ENCODE assay signal across 1 cellular context in the genomic region with DNA sequence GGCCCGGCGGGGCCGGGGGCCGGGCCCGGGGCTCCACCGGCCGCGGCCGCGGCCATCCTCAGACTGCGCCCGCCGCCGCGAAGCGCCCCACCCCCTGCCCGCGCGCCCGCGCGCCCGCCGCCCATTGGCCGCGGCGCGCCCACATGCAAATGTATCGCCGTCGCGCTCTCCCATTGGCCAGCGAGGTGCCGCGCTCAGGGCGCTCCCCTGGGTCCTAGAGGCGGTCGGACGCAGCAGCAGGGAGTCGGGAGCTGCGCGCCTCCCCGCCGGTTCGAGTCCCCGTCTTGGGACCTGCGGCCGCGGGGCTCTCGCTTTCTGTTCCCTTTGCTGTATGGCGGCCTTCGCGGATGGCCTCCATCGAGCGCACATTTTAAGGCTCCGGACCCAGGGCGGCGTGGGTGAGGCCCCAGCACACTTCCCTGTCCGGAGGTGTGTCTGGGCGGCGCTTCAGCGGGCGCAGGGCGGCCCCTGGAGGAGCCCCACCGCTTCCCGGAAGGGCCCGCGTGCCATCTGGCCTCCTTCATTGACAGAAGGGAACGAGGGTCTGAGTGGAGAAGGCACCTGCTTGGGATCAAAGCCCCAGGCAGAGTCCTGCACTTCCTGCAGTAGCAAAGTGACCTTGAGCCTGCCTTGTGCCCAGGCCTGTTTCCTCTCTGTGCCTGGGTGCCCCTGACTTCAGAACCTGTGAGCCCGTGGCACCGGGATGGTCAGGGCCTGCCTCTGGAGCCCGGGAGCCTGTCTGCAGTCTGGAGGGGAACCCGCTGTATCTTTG.
TF ChIP-seq lines count a peak whose summit lies in the region.

A gene with protein sequence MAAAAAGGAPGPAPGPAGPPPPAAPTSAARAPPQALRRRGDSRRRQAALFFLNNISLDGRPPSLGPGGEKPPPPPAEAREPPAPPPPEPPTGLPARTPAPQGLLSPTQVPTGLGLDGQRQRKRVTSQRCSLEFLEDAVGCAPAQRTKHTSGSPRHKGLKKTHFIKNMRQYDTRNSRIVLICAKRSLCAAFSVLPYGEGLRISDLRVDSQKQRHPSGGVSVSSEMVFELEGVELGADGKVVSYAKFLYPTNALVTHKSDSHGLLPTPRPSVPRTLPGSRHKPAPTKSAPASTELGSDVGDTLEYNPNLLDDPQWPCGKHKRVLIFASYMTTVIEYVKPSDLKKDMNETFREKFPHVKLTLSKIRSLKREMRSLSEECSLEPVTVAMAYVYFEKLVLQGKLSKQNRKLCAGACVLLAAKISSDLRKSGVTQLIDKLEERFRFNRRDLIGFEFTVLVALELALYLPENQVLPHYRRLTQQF (minus strand): TSS at position 65 of the 772 bp plus-strand sequence. CDS start 9 bp downstream, at position 56.

TF ChIP-seq in K562, 482 proteins besides CTCF, POLR2A, EP300 and RAD21 (continued from another document and continues in another):
- TF ChIP-seq TAF7 (tag; IDR thresholded peaks at IDR 0.05) (0 out of 2 replicates have a peak, but pooled peaks have one; percentile 37), KDM2B (CRISPR knock-in tag; IDR thresholded peaks at IDR 0.05) (peak; percentile 83; the same call in 1 of the 2 replicates), COPS2 (conservative IDR thresholded peaks at IDR 0.05) (no peak), ZNF75A (CRISPR knock-in tag; IDR thresholded peaks at IDR 0.05) (no peak), MECOM (CRISPR knock-in tag; IDR thresholded peaks at IDR 0.05) (no peak), SP2 (IDR thresholded peaks at IDR 0.05; ENCODE audit: extremely low read depth, low read depth, low read length, poor library complexity, severe bottlenecking) (peak; percentile 5), CBFA2T3 (IDR thresholded peaks at IDR 0.05) (no peak), MAFK (IDR thresholded peaks at IDR 0.05; ENCODE audit: low read length) (no peak), PYGO2 (tag; IDR thresholded peaks at IDR 0.05) (no peak), KHSRP (IDR thresholded peaks at IDR 0.05) (no peak), ELF1 (tag; IDR thresholded peaks at IDR 0.05) (peak; percentile 93), ZNF316 (IDR thresholded peaks at IDR 0.05) (no peak), IFI16 (CRISPR knock-in tag; IDR thresholded peaks at IDR 0.05) (no peak), CHD4 (IDR thresholded peaks at IDR 0.05; ENCODE audit: insufficient read depth, insufficient replicate concordance, low read depth, low read length, poor library complexity, severe bottlenecking) (no peak), GABPA (tag; conservative IDR thresholded peaks at IDR 0.05; ENCODE audit: low read depth) (peak; percentile 73), ZNF146 (CRISPR knock-in tag; IDR thresholded peaks at IDR 0.05; ENCODE audit: unreplicated experiment) (no peak), NR1H2 (CRISPR knock-in tag; IDR thresholded peaks at IDR 0.05) (no peak), ZNF583 (CRISPR knock-in tag; IDR thresholded peaks at IDR 0.05) (0 out of 2 replicates have a peak, but pooled peaks have one; percentile 9), ERF (CRISPR knock-in tag; IDR thresholded peaks at IDR 0.05) (peak; percentile 67; the same call in 1 of the 2 replicates), PCBP1 (IDR thresholded peaks at IDR 0.05; ENCODE audit: low read depth, low read length, poor library complexity, severe bottlenecking) (peak; percentile 79), ZNF644 (tag; IDR thresholded peaks at IDR 0.05; ENCODE audit: low read depth) (no peak), PTTG1 (tag; IDR thresholded peaks at IDR 0.05; ENCODE audit: low read depth) (no peak), DMBX1 (CRISPR knock-in tag; IDR thresholded peaks at IDR 0.05; ENCODE audit: borderline replicate concordance) (0 out of 2 replicates have a peak, but pooled peaks have one; percentile 17), PHB (CRISPR knock-in tag; IDR thresholded peaks at IDR 0.05) (0 out of 2 replicates have a peak, but pooled peaks have one; percentile 63), MCM3 (IDR thresholded peaks at IDR 0.05) (no peak), GATAD2A (IDR thresholded peaks at IDR 0.05) (no peak), FOXJ2 (tag; IDR thresholded peaks at IDR 0.05) (no peak), SMARCE1 (IDR thresholded peaks at IDR 0.05) (peak; percentile 75), BDP1 (IDR thresholded peaks at IDR 0.05; ENCODE audit: insufficient read depth, insufficient read length) (no peak), RFX5 (IDR thresholded peaks at IDR 0.05; ENCODE audit: low read depth, low read length) (no peak), ZFX (CRISPR knock-in tag; IDR thresholded peaks at IDR 0.05) (peak; percentile 63), MTA3 (IDR thresholded peaks at IDR 0.05; ENCODE audit: borderline replicate concordance) (peak; percentile 95; the same call in 1 of the 2 replicates), GTF2A2 (tag; IDR thresholded peaks at IDR 0.05) (no peak)
- TF ChIP-seq, protein P1, sequence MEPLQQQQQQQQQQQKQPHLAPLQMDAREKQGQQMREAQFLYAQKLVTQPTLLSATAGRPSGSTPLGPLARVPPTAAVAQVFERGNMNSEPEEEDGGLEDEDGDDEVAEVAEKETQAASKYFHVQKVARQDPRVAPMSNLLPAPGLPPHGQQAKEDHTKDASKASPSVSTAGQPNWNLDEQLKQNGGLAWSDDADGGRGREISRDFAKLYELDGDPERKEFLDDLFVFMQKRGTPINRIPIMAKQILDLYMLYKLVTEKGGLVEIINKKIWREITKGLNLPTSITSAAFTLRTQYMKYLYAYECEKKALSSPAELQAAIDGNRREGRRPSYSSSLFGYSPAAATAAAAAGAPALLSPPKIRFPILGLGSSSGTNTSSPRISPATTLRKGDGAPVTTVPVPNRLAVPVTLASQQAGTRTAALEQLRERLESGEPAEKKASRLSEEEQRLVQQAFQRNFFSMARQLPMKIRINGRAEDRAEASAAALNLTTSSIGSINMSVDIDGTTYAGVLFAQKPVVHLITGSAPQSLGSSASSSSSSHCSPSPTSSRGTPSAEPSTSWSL (CRISPR knock-in tag; IDR thresholded peaks at IDR 0.05; ENCODE audit: borderline replicate concordance) = no peak
- TF ChIP-seq, protein P2, sequence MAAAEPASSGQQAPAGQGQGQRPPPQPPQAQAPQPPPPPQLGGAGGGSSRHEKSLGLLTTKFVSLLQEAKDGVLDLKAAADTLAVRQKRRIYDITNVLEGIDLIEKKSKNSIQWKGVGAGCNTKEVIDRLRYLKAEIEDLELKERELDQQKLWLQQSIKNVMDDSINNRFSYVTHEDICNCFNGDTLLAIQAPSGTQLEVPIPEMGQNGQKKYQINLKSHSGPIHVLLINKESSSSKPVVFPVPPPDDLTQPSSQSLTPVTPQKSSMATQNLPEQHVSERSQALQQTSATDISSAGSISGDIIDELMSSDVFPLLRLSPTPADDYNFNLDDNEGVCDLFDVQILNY (CRISPR knock-in tag; IDR thresholded peaks at IDR 0.05) = no peak
- TF ChIP-seq, protein P3, sequence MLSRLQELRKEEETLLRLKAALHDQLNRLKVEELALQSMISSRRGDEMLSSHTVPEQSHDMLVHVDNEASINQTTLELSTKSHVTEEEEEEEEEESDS (CRISPR knock-in tag; IDR thresholded peaks at IDR 0.05) = no peak
- TF ChIP-seq, protein P4, sequence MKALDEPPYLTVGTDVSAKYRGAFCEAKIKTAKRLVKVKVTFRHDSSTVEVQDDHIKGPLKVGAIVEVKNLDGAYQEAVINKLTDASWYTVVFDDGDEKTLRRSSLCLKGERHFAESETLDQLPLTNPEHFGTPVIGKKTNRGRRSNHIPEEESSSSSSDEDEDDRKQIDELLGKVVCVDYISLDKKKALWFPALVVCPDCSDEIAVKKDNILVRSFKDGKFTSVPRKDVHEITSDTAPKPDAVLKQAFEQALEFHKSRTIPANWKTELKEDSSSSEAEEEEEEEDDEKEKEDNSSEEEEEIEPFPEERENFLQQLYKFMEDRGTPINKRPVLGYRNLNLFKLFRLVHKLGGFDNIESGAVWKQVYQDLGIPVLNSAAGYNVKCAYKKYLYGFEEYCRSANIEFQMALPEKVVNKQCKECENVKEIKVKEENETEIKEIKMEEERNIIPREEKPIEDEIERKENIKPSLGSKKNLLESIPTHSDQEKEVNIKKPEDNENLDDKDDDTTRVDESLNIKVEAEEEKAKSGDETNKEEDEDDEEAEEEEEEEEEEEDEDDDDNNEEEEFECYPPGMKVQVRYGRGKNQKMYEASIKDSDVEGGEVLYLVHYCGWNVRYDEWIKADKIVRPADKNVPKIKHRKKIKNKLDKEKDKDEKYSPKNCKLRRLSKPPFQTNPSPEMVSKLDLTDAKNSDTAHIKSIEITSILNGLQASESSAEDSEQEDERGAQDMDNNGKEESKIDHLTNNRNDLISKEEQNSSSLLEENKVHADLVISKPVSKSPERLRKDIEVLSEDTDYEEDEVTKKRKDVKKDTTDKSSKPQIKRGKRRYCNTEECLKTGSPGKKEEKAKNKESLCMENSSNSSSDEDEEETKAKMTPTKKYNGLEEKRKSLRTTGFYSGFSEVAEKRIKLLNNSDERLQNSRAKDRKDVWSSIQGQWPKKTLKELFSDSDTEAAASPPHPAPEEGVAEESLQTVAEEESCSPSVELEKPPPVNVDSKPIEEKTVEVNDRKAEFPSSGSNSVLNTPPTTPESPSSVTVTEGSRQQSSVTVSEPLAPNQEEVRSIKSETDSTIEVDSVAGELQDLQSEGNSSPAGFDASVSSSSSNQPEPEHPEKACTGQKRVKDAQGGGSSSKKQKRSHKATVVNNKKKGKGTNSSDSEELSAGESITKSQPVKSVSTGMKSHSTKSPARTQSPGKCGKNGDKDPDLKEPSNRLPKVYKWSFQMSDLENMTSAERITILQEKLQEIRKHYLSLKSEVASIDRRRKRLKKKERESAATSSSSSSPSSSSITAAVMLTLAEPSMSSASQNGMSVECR (CRISPR knock-in tag; IDR thresholded peaks at IDR 0.05) = peak; percentile 86
- TF ChIP-seq, protein P5, sequence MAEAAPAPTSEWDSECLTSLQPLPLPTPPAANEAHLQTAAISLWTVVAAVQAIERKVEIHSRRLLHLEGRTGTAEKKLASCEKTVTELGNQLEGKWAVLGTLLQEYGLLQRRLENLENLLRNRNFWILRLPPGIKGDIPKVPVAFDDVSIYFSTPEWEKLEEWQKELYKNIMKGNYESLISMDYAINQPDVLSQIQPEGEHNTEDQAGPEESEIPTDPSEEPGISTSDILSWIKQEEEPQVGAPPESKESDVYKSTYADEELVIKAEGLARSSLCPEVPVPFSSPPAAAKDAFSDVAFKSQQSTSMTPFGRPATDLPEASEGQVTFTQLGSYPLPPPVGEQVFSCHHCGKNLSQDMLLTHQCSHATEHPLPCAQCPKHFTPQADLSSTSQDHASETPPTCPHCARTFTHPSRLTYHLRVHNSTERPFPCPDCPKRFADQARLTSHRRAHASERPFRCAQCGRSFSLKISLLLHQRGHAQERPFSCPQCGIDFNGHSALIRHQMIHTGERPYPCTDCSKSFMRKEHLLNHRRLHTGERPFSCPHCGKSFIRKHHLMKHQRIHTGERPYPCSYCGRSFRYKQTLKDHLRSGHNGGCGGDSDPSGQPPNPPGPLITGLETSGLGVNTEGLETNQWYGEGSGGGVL (CRISPR knock-in tag; IDR thresholded peaks at IDR 0.05) = no peak
- TF ChIP-seq, protein P6, sequence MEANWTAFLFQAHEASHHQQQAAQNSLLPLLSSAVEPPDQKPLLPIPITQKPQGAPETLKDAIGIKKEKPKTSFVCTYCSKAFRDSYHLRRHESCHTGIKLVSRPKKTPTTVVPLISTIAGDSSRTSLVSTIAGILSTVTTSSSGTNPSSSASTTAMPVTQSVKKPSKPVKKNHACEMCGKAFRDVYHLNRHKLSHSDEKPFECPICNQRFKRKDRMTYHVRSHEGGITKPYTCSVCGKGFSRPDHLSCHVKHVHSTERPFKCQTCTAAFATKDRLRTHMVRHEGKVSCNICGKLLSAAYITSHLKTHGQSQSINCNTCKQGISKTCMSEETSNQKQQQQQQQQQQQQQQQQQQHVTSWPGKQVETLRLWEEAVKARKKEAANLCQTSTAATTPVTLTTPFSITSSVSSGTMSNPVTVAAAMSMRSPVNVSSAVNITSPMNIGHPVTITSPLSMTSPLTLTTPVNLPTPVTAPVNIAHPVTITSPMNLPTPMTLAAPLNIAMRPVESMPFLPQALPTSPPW (CRISPR knock-in tag; IDR thresholded peaks at IDR 0.05) = peak; percentile 83
- TF ChIP-seq, protein P7, sequence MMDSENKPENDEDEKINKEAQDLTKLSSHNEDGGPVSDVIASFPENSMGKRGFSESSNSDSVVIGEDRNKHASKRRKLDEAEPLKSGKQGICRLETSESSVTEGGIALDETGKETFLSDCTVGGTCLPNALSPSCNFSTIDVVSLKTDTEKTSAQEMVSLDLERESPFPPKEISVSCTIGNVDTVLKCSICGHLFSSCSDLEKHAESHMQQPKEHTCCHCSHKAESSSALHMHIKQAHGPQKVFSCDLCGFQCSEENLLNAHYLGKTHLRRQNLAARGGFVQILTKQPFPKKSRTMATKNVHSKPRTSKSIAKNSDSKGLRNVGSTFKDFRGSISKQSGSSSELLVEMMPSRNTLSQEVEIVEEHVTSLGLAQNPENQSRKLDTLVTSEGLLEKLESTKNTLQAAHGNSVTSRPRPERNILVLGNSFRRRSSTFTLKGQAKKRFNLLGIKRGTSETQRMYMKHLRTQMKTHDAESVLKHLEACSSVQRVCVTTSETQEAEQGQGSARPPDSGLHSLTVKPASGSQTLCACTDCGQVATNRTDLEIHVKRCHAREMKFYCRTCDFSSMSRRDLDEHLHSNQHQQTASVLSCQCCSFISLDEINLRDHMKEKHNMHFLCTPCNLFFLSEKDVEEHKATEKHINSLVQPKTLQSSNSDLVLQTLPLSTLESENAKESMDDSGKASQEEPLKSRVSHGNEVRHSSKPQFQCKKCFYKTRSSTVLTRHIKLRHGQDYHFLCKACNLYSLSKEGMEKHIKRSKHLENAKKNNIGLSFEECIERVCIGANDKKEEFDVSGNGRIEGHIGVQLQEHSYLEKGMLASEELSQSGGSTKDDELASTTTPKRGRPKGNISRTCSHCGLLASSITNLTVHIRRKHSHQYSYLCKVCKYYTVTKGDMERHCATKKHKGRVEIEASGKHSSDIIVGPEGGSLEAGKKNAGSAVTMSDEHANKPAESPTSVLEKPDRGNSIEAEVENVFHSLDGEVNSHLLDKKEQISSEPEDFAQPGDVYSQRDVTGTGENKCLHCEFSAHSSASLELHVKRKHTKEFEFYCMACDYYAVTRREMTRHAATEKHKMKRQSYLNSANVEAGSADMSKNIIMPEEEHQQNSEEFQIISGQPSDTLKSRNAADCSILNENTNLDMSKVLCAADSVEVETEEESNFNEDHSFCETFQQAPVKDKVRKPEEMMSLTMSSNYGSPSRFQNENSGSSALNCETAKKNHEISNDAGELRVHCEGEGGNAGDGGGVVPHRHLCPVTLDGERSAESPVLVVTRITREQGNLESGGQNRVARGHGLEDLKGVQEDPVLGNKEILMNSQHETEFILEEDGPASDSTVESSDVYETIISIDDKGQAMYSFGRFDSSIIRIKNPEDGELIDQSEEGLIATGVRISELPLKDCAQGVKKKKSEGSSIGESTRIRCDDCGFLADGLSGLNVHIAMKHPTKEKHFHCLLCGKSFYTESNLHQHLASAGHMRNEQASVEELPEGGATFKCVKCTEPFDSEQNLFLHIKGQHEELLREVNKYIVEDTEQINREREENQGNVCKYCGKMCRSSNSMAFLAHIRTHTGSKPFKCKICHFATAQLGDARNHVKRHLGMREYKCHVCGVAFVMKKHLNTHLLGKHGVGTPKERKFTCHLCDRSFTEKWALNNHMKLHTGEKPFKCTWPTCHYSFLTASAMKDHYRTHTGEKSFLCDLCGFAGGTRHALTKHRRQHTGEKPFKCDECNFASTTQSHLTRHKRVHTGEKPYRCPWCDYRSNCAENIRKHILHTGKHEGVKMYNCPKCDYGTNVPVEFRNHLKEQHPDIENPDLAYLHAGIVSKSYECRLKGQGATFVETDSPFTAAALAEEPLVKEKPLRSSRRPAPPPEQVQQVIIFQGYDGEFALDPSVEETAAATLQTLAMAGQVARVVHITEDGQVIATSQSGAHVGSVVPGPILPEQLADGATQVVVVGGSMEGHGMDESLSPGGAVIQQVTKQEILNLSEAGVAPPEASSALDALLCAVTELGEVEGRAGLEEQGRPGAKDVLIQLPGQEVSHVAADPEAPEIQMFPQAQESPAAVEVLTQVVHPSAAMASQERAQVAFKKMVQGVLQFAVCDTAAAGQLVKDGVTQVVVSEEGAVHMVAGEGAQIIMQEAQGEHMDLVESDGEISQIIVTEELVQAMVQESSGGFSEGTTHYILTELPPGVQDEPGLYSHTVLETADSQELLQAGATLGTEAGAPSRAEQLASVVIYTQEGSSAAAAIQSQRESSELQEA (IDR thresholded peaks at IDR 0.05; ENCODE audit: low read depth) = no peak
